Comparison of ENCODE assay signal across 17 cellular contexts in the genomic region with DNA sequence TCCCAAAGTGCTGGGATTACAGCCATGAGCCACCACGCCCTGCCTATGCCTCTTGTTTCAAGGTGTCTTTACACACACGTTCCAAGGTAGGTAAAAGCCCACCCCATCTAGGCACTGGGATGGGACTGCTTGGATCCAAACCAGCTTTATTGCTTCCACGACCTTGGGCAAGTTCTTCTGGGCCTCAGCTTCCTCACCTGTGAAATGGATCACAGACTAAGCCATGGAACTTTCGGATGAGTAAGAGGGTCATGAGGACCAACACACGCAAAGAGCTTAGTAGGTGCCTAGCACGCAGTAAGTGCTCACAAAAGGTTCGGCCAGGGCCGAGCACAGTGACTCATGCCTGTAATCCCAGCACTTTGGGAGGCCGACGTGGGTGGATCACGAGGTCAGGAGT. TPM values are rescaled to one million over a fixed set of nuclear protein-coding genes. Genes with fewer than 3 reads are reported as not detected.
"Had no signal": no experiment of that assay in that cellular context is flagged by ENCODE, and none has a peak within 500 bp of the region (broad histone marks: within the 10 kb centered on the region; RNA-seq: fewer than 3 reads in every experiment).

No MANE protein-coding gene starts in this region.

- H3K79me2 ChIP-seq: parathyroid adenoma had no signal

- H3K9ac ChIP-seq: parathyroid adenoma had no signal

- H3K27ac Mint-ChIP-seq: mesothelial cell of epicardium; naive thymus-derived CD4-positive, alpha-beta T cell; natural killer cell treated with Interleukin-12 subunit alpha and Interleukin-12 subunit beta and Interleukin-15 and Interleukin-18, amount 100 ng/mL, for 72 hours; stimulated activated memory B cell treated with anti-CD40 and anti-IgM and Interleukin-4, amounts not matched to agents 10 μg/mL and 1 μg/mL and 100 μg/mL, for 72 hours; stimulated activated naive CD8-positive, alpha-beta T cell treated with anti-CD3 and anti-CD28 coated beads, Interleukin-15, amount 100 ng/mL, for 72 hours had no signal

- H3K4me3 ChIP-seq: lung, mucosa of descending colon, smooth muscle cell had no signal

- H3K36me3 ChIP-seq: left ventricle myocardium inferior, tibial nerve, uterus had no signal

- H3K4me3 Mint-ChIP-seq: mesothelial cell of epicardium had no signal

- H3K36me3 Mint-ChIP-seq: natural killer cell treated with Interleukin-12 subunit alpha and Interleukin-12 subunit beta and Interleukin-15 and Interleukin-18, amount 100 ng/mL, for 72 hours; stimulated activated memory B cell treated with anti-CD40 and anti-IgM and Interleukin-4, amounts not matched to agents 10 μg/mL and 1 μg/mL and 100 μg/mL, for 72 hours had no signal

- H3K9me3 ChIP-seq: left ventricle myocardium inferior, mucosa of descending colon, psoas muscle, tibial nerve, uterus had no signal

- H3K27me3 ChIP-seq: tibial nerve, uterus had no signal

- H3K27me3 Mint-ChIP-seq: type B pancreatic cell had no signal

- H3K9me3 Mint-ChIP-seq: mesothelial cell of epicardium; naive thymus-derived CD4-positive, alpha-beta T cell; natural killer cell treated with Interleukin-12 subunit alpha and Interleukin-12 subunit beta and Interleukin-15 and Interleukin-18, amount 100 ng/mL, for 72 hours; stimulated activated memory B cell treated with anti-CD40 and anti-IgM and Interleukin-4, amounts not matched to agents 10 μg/mL and 1 μg/mL and 100 μg/mL, for 72 hours; stimulated activated naive CD8-positive, alpha-beta T cell treated with anti-CD3 and anti-CD28 coated beads, Interleukin-15, amount 100 ng/mL, for 72 hours; type B pancreatic cell had no signal

- H3K27ac ChIP-seq: left ventricle myocardium inferior, parathyroid adenoma, psoas muscle, tibial nerve, uterus had no signal

- H3K4me1 ChIP-seq: parathyroid adenoma, psoas muscle, uterus had no signal

- H2AFZ ChIP-seq: parathyroid adenoma had no signal

RNA-seq across cellular contexts. Expression of gene RHOD, which starts 15.6 kb away (rescaled TPM):
- total RNA-seq: natural killer cell treated with Interleukin-12 subunit alpha and Interleukin-12 subunit beta and Interleukin-15 and Interleukin-18, amount 100 ng/mL, for 72 hours had no signal
- polyA plus RNA-seq: neural cell had no signal

RNA-seq across cellular contexts. Expression of gene SYT12, which starts 49.4 kb away (rescaled TPM):
- total RNA-seq: myocyte; naive thymus-derived CD4-positive, alpha-beta T cell; skeletal muscle tissue had no signal
- polyA plus RNA-seq: naive thymus-derived CD4-positive, alpha-beta T cell had no signal
